20 cellular contexts compared by ENCODE assay signal in the genomic region with DNA sequence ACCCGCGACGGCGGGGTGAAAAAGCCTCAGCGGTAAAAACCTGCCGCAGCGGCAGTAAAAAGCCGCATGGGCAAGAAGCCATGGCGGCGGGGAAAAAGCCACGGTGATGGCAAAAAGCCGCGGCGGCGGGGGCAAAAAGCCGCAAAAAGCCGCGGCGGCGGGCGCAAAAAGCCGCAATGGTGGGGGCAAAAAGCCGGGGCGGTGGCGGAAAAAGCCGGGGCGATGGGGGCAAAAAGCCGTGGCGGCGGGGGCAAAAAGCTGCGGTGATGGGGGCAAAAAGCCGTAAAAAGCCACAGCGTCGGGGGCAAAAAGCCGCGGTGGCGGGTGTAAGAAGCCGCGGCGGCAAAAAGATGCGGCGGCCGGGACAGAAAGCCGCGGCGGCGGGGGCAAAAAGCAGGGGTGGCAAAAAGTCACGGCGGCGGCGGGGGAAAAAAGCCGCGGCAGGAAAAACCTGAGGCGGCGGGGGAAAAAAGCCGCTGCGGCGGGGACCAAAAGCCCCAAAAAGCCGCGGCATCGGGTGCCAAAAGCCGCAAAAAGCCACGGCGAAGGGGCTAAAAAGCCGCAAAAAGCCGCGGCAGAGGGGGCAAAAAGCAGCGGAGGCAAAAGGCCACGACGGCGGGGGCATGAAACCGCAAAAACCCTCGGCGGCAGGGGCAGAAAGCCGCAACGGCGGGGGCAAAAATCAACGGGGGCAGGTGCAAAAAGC.
"Had no signal": no experiment of that assay in that cellular context is flagged by ENCODE, and none has a peak within 500 bp of the region (broad histone marks: within the 10 kb centered on the region; RNA-seq: fewer than 3 reads in every experiment).

No MANE protein-coding gene starts in this region.

- H3K27me3 ChIP-seq: adrenal gland had no signal

- ATAC-seq: PC-3 had no signal

- H3K4me2 ChIP-seq: KMS-11 had no signal

- H3K4me1 ChIP-seq: adrenal gland had no signal

- H3K9ac ChIP-seq: KMS-11 had no signal

- H3K4me3 ChIP-seq: adrenal gland had no signal

- H3K9me3 ChIP-seq: adrenal gland had no signal

- DNase-seq: activated CD4-positive, alpha-beta memory T cell treated with anti-CD3 and anti-CD28 coated beads, Interleukin-2, amount 10 ng/mL, durations not matched to agents 7 days and 5 days; activated CD4-positive, alpha-beta T cell treated with anti-CD3 and anti-CD28 coated beads, Interleukin-2, amount 10 ng/mL, durations not matched to agents 7 days and 5 days; activated CD4-positive, CD25-positive, alpha-beta regulatory T cell; activated CD8-positive, alpha-beta memory T cell treated with anti-CD3 and anti-CD28 coated beads, Interleukin-2, amount 50 U/mL, for 48 hours; activated naive CD4-positive, alpha-beta T cell treated with anti-CD3 and anti-CD28 coated beads, Interleukin-2, amount 50 U/mL, for 16 hours; activated naive CD8-positive, alpha-beta T cell treated with anti-CD3 and anti-CD28 coated beads, Interleukin-2, amount 10 ng/mL, durations not matched to agents 7 days and 5 days; activated T-cell treated with anti-CD3 and anti-CD28 coated beads, Interleukin-2, amount 50 U/mL, for 1 hour; anterior cingulate cortex; cerebellar nuclear complex; NCI-H1092; NCI-H1417; NCI-H1694; NCI-H2029 treated with DMSO at 0.1 percent for 48 hours; NCI-H510A treated with DMSO at 0.1 percent for 48 hours; NCI-H69; PC-3; SHP77 treated with DMSO at 0.1 percent for 48 hours had no signal

- H3K36me3 ChIP-seq: adrenal gland had no signal

- H3K27ac ChIP-seq: adrenal gland, KMS-11, VCaP had no signal
